In genomic region chr5:171316258-171317121, GRCh38 we compare ENCODE assay signal across 1 cellular context.
TF ChIP-seq lines count a peak whose summit lies in the region.

No MANE protein-coding gene starts in this region.

TF ChIP-seq in WTC11, 78 proteins besides CTCF, POLR2A, EP300 and RAD21 (continued from another document):
- TF ChIP-seq, protein P1, sequence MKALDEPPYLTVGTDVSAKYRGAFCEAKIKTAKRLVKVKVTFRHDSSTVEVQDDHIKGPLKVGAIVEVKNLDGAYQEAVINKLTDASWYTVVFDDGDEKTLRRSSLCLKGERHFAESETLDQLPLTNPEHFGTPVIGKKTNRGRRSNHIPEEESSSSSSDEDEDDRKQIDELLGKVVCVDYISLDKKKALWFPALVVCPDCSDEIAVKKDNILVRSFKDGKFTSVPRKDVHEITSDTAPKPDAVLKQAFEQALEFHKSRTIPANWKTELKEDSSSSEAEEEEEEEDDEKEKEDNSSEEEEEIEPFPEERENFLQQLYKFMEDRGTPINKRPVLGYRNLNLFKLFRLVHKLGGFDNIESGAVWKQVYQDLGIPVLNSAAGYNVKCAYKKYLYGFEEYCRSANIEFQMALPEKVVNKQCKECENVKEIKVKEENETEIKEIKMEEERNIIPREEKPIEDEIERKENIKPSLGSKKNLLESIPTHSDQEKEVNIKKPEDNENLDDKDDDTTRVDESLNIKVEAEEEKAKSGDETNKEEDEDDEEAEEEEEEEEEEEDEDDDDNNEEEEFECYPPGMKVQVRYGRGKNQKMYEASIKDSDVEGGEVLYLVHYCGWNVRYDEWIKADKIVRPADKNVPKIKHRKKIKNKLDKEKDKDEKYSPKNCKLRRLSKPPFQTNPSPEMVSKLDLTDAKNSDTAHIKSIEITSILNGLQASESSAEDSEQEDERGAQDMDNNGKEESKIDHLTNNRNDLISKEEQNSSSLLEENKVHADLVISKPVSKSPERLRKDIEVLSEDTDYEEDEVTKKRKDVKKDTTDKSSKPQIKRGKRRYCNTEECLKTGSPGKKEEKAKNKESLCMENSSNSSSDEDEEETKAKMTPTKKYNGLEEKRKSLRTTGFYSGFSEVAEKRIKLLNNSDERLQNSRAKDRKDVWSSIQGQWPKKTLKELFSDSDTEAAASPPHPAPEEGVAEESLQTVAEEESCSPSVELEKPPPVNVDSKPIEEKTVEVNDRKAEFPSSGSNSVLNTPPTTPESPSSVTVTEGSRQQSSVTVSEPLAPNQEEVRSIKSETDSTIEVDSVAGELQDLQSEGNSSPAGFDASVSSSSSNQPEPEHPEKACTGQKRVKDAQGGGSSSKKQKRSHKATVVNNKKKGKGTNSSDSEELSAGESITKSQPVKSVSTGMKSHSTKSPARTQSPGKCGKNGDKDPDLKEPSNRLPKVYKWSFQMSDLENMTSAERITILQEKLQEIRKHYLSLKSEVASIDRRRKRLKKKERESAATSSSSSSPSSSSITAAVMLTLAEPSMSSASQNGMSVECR (CRISPR knock-in tag; IDR thresholded peaks at IDR 0.05; ENCODE audit: borderline replicate concordance): no peak
- TF ChIP-seq ZNF138 (CRISPR knock-in tag; conservative IDR thresholded peaks at IDR 0.05) (no peak), ZNF671 (CRISPR knock-in tag; IDR thresholded peaks at IDR 0.05) (no peak), ZBTB21 (CRISPR knock-in tag; IDR thresholded peaks at IDR 0.05; ENCODE audit: borderline replicate concordance) (no peak)
- TF ChIP-seq, protein P2, sequence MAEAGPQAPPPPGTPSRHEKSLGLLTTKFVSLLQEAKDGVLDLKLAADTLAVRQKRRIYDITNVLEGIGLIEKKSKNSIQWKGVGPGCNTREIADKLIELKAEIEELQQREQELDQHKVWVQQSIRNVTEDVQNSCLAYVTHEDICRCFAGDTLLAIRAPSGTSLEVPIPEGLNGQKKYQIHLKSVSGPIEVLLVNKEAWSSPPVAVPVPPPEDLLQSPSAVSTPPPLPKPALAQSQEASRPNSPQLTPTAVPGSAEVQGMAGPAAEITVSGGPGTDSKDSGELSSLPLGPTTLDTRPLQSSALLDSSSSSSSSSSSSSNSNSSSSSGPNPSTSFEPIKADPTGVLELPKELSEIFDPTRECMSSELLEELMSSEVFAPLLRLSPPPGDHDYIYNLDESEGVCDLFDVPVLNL (CRISPR knock-in tag; IDR thresholded peaks at IDR 0.05; ENCODE audit: borderline replicate concordance, low read depth): no peak
